ENCODE assay signal across 7 cellular contexts in the genomic region with DNA sequence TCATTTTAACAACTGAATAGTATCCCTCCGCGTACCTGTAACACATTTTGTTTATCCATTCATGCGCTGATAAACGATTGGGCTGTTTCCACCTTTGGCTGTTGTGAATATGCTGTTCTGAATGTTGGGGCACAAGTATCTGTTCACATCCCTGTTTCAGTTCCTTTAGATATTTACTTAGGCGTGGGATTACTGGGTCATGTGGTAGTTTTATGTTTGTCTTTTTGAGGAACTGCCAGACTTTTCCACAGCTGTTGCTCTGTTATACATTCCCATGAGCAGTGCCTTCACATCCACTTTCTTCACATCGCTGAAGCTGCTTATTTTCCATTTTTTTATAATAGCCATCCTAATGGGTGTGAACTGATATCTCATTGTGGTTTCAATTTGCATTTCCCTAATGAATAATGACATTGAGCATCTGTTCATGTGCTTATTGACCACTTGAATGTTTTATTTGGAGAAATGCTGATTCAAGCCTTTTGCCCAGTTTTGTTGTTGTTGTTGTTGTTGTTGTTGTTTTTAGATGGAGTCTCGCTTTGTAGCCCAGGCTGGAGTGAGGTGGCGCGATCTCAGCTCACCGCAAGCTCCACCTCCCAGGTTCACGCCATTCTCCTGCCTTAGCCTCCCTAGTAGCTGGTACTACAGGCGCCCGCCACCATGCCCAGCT.
DNase-seq lines count a peak whose midpoint lies in the region; ATAC-seq and TF ChIP-seq lines count a peak whose summit lies in the region.
"Not testable (repeated sequence)": the region's sequence is repeated elsewhere in the genome, so short reads cannot be mapped to it uniquely, and the experiment has no call there.

No MANE protein-coding gene starts in this region.

- H3K4me1 ChIP-seq in body of pancreas, result peaks cover 39% of the 10 kb centered on the region
- not testable (repeated sequence) for H3K4me1 ChIP-seq in heart right ventricle
- peaks cover 0 to 12% (median 0%) of the 10 kb centered on the region in 4 donors for H3K4me1 ChIP-seq in right lobe of liver

- H3K27ac ChIP-seq in body of pancreas, result peak overlapping the region; percentile 33 to 68 (median 54)
- not testable (repeated sequence) for H3K27ac ChIP-seq in heart right ventricle, right lobe of liver

- ATAC-seq in body of pancreas, result peak; percentile 96
- peak in 5 of 8 donors; percentile 42 to 84 (median 67) for ATAC-seq in heart right ventricle
- peak; percentile 72 to 90 (median 84) for ATAC-seq in right lobe of liver

- H3K36me3 ChIP-seq in body of pancreas (replicated peaks in 1 of 2; ENCODE audit: insufficient read depth in 1 of 2, low read depth in 2 of 2); heart right ventricle; right lobe of liver: not testable (repeated sequence)

- not testable (repeated sequence) for TF ChIP-seq CTCF in LNCaP clone FGC (IDR thresholded peaks at IDR 0.05; ENCODE audit: control insufficient read depth, extremely low read depth, insufficient read depth); heart right ventricle (IDR thresholded peaks at IDR 0.05); right lobe of liver (IDR thresholded peaks at IDR 0.05); retinal pigment epithelial cell (conservative IDR thresholded peaks at IDR 0.05; ENCODE audit: low read depth, low read length)
- peak in 1 of 7 experiments; percentile 4 for TF ChIP-seq CTCF in body of pancreas (IDR thresholded peaks at IDR 0.05)

- intact Hi-C loops in body of pancreas (cut with DNase I); heart right ventricle (cut with DNase I); right lobe of liver (cut with DNase I): not testable (repeated sequence)

- not testable (repeated sequence) for H3K4me3 ChIP-seq in LNCaP clone FGC (ENCODE audit: low read depth, low read length); body of pancreas; heart right ventricle; right lobe of liver; retinal pigment epithelial cell (ENCODE audit: low read length)

- peak; percentile 83 for DNase-seq in CD1c-positive myeloid dendritic cell (ENCODE audit: extremely low spot score)
- DNase-seq in LNCaP clone FGC (ENCODE audit: low read depth), result peak; percentile 80
- DNase-seq in NCI-H748 (lab: John Stamatoyannopoulos, UW; ENCODE audit: unreplicated experiment), result peak; percentile 29
- peak; percentile 68 to 85 (median 77) for DNase-seq in body of pancreas
- DNase-seq in heart right ventricle, right lobe of liver: not testable (repeated sequence)
- peak; percentile 17 for DNase-seq in retinal pigment epithelial cell (ENCODE audit: low read depth)

- not testable (repeated sequence) for H3K9me3 ChIP-seq in body of pancreas, heart right ventricle, right lobe of liver

- not testable (repeated sequence) for H3K27me3 ChIP-seq in body of pancreas, right lobe of liver
- H3K27me3 ChIP-seq in heart right ventricle, result peaks cover 0 to 18% (median 3%) of the 10 kb centered on the region in 7 donors

- WGBS in body of pancreas, 2 donors, result 48 to 55% methylated on average over 13 of the region's 13 CpGs
- 84 to 88% methylated on average over 13 of the region's 13 CpGs for WGBS in heart right ventricle, 2 donors
- WGBS in right lobe of liver (ENCODE audit: insufficient coverage, low coverage, low lambda C conversion rate, missing lambda C conversion rate), result 66% methylated on average over 13 of the region's 13 CpGs

- TF ChIP-seq POLR2A in body of pancreas (IDR thresholded peaks at IDR 0.05); right lobe of liver (IDR thresholded peaks at IDR 0.05): not testable (repeated sequence)
